Comparison of ENCODE assay signal across 17 cellular contexts in the genomic region with DNA sequence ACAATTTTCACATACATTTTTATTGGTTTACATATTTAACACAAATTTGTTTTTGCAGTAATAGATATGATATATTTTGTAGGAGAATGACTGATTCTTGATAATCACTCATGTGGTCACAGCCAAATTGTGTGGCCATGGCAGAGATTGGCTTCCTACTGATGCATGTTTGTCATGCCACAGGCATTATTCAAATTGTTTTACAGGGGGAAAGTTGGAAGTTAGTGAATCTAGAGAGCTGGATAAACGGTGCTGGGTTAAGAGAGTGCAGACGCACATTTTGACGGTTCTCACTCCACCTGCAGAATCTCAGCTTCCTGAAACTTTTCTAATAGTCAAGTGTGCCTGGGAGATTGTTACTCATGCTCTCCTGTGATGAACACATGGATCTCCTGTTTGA.
"Had no signal": no experiment of that assay in that cellular context is flagged by ENCODE, and none has a peak within 500 bp of the region (broad histone marks: within the 10 kb centered on the region; RNA-seq: fewer than 3 reads in every experiment).

No MANE protein-coding gene starts in this region.

- DNase-seq: activated CD4-positive, alpha-beta T cell treated with anti-CD3 and anti-CD28 coated beads, Interleukin-2, amount 50 U/mL, for 48 hours; activated naive CD4-positive, alpha-beta T cell treated with Interleukin-2 at 50 U/mL for 16 hours; caudate nucleus; foreskin keratinocyte; kidney glomerular epithelial cell; nephron progenitor cell; occipital lobe; stomach; T-helper 17 cell; testis; upper lobe of left lung; WERI-Rb-1 had no signal

- H3K36me3 ChIP-seq: right atrium auricular region, stomach, upper lobe of left lung, WERI-Rb-1 had no signal

- H3K27ac ChIP-seq: foreskin keratinocyte, right atrium auricular region, stomach, testis, upper lobe of left lung, WERI-Rb-1 had no signal

- H3K4me1 ChIP-seq: right atrium auricular region, stomach, testis, upper lobe of left lung had no signal

- H3K4me3 Mint-ChIP-seq: activated T-helper 17 cell treated with anti-CD3 and anti-CD28 coated beads, Interleukin-2, amount 50 U/mL, for 72 hours; nephron progenitor cell; T-helper 17 cell had no signal

- H3K27me3 ChIP-seq: foreskin keratinocyte, right atrium auricular region, stomach, testis, upper lobe of left lung had no signal

- H3K4me1 Mint-ChIP-seq: activated T-helper 17 cell treated with anti-CD3 and anti-CD28 coated beads, Interleukin-2, amount 50 U/mL, for 72 hours; T-helper 17 cell had no signal

- H3K9me3 Mint-ChIP-seq: activated T-helper 17 cell treated with anti-CD3 and anti-CD28 coated beads, Interleukin-2, amount 50 U/mL, for 72 hours; nephron progenitor cell had no signal

- H3K4me2 ChIP-seq: smooth muscle cell had no signal

- ATAC-seq: activated T-helper 17 cell treated with anti-CD3 and anti-CD28 coated beads, Interleukin-2, amount 50 U/mL, for 72 hours; esophagus mucosa; foreskin keratinocyte; T-helper 17 cell had no signal

- H3K4me3 ChIP-seq: right atrium auricular region, smooth muscle cell, stomach, testis, upper lobe of left lung had no signal

- H3K27me3 Mint-ChIP-seq: activated T-helper 17 cell treated with anti-CD3 and anti-CD28 coated beads, Interleukin-2, amount 50 U/mL, for 72 hours; progenitor cell of endocrine pancreas had no signal

- H3K27ac Mint-ChIP-seq: activated T-helper 17 cell treated with anti-CD3 and anti-CD28 coated beads, Interleukin-2, amount 50 U/mL, for 72 hours; nephron progenitor cell; progenitor cell of endocrine pancreas; T-helper 17 cell had no signal
